ENCODE assay signal across 11 cellular contexts in the genomic region with DNA sequence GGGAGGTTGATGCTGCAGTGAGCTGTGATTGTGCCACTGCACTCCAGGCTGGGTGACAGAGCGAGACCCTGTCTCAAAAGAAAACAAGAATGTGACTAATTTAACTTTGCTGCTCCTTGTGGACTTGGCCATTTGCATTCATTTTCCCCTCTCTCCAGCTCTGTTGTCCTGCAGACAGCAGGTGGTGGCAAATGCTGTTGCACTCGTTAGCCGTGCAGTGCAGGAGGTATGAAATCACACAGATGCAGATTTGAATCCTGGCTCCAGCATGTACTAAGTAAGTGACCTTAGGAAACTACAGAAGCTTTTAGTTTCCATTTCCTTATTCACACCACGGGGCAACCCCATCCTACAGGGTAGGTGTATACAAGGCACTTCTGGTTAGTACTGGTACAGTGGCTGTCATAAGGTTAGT. TPM values are rescaled to one million over a fixed set of nuclear protein-coding genes. Genes with fewer than 3 reads are reported as not detected.
A peak's percentile ranks its signal among the peaks of the same experiment; 100 is the strongest.
DNase-seq lines count a peak whose midpoint lies in the region; ATAC-seq and TF ChIP-seq lines count a peak whose summit lies in the region.
"Had no signal": no experiment of that assay in that cellular context is flagged by ENCODE, and none has a peak within 500 bp of the region (broad histone marks: within the 10 kb centered on the region; RNA-seq: fewer than 3 reads in every experiment).

No MANE protein-coding gene starts in this region.

- H3K27me3 ChIP-seq in OCI-LY1 (ENCODE audit: insufficient read depth, low read length), result no peaks in the 10 kb centered on the region
- no peaks in the 10 kb centered on the region for H3K27me3 ChIP-seq in transverse colon
- H3K27me3 ChIP-seq in effector memory CD4-positive, alpha-beta T cell (replicated peaks; ENCODE audit: control insufficient read depth, insufficient read depth, low read length, poor library complexity, severe bottlenecking), result no peaks in the 10 kb centered on the region

- no peaks in the 10 kb centered on the region for H3K9me3 ChIP-seq in OCI-LY1 (ENCODE audit: low read length)
- H3K9me3 ChIP-seq in transverse colon, result no peaks in the 10 kb centered on the region
- H3K9me3 ChIP-seq in effector memory CD4-positive, alpha-beta T cell (ENCODE audit: control insufficient read depth, low read length), result no peaks in the 10 kb centered on the region
- H3K9me3 ChIP-seq: left ventricle myocardium inferior had no signal

- H3K27ac ChIP-seq in OCI-LY1 (ENCODE audit: low read depth, low read length, poor library complexity, severe bottlenecking) (peak overlapping the region; percentile 84), transverse colon (no peak overlapping the region)
- H3K27ac ChIP-seq in effector memory CD4-positive, alpha-beta T cell (ENCODE audit: insufficient read depth, low read length, poor library complexity, severe bottlenecking), result no peak overlapping the region
- H3K27ac ChIP-seq: left ventricle myocardium inferior, SK-N-MC had no signal

- 33% methylated on average over 4 of the region's 4 CpGs; no CpG with 5 or more reads in 1 of the 2 donors for WGBS in transverse colon (ENCODE audit: low coverage in 1 of 2), 2 donors

- H3K9me2 ChIP-seq in OCI-LY1 (ENCODE audit: low read depth, low read length), result no peaks in the 10 kb centered on the region

- TF ChIP-seq CTCF in OCI-LY1 (IDR thresholded peaks at IDR 0.05; ENCODE audit: low read length), result peak; percentile 14; the same call in 1 of the 2 replicates
- no peak for TF ChIP-seq CTCF in transverse colon (IDR thresholded peaks at IDR 0.05)

- peak overlapping the region; percentile 42; the same call in 1 of the 2 replicates for H3K9ac ChIP-seq in OCI-LY1 (ENCODE audit: low read length)

- no peak overlapping the region for H2AFZ ChIP-seq in OCI-LY1 (ENCODE audit: low read length)

- H3K36me3 ChIP-seq in OCI-LY1 (ENCODE audit: insufficient read depth, low read length) (no peaks in the 10 kb centered on the region), transverse colon (no peaks in the 10 kb centered on the region)
- H3K36me3 ChIP-seq in effector memory CD4-positive, alpha-beta T cell (ENCODE audit: control insufficient read depth, insufficient read depth, low read length), result no peaks in the 10 kb centered on the region
- H3K36me3 ChIP-seq: left ventricle myocardium inferior had no signal

- H4K20me1 ChIP-seq in OCI-LY1 (ENCODE audit: insufficient read depth, low read length), result no peaks in the 10 kb centered on the region

- peaks cover 55% of the 10 kb centered on the region for H3K4me1 ChIP-seq in OCI-LY1 (ENCODE audit: insufficient read depth, low read length, severe bottlenecking)
- peaks cover 0 to 17% (median 6%) of the 10 kb centered on the region in 4 donors for H3K4me1 ChIP-seq in transverse colon
- H3K4me1 ChIP-seq in effector memory CD4-positive, alpha-beta T cell (ENCODE audit: control insufficient read depth, insufficient read depth, low read length, poor library complexity, severe bottlenecking), result no peaks in the 10 kb centered on the region

- ATAC-seq in left cardiac atrium (no peak), HG02885 (IDR thresholded peaks at IDR 0.05; ENCODE audit: poor library complexity, unreplicated experiment) (peak; percentile 71)

- H3K4me3 ChIP-seq in OCI-LY1 (ENCODE audit: low read depth, low read length, poor library complexity, severe bottlenecking), result no peak overlapping the region
- no peak overlapping the region for H3K4me3 ChIP-seq in transverse colon
- H3K4me3 ChIP-seq in effector memory CD4-positive, alpha-beta T cell (ENCODE audit: insufficient read depth, low read depth, low read length, poor library complexity, severe bottlenecking), result no peak overlapping the region
- H3K4me3 ChIP-seq: left ventricle myocardium inferior, SK-N-MC had no signal

- TF ChIP-seq POLR2A in transverse colon (IDR thresholded peaks at IDR 0.05), result no peak

- in situ Hi-C loops in transverse colon (cut with MboI; ENCODE audit: low pct_ligation_motif_present in 1 of 4, low pct_unique_long_range_greater_than_20kb in 1 of 4, low sequenced_read_pairs in 3 of 4), result no loop called here

- H3F3A ChIP-seq in OCI-LY1 (ENCODE audit: insufficient read depth, low read length), result 0 out of 2 replicates have a peak, but pooled peaks cover 6% of the 10 kb centered on the region

- H3K4me2 ChIP-seq in OCI-LY1 (ENCODE audit: low read length), result peak overlapping the region; percentile 40; the same call in 1 of the 2 replicates

- DNase-seq in cardiac septum (ENCODE audit: low spot score) (peak; percentile 14), left cardiac atrium (no peak), transverse colon (peak; percentile 11), UCSD-AML1 (lab: John Stamatoyannopoulos, UW; ENCODE audit: unreplicated experiment) (no peak), T-helper 9 cell (no peak)
- no peak for DNase-seq in effector memory CD4-positive, alpha-beta T cell
- DNase-seq: activated effector memory CD4-positive, alpha-beta T cell treated with Interleukin-2 at 50 U/mL for 16 hours; left ventricle myocardium inferior had no signal

- no peak for TF ChIP-seq EP300 in transverse colon (IDR thresholded peaks at IDR 0.05; ENCODE audit: low read depth)

- intact Hi-C loops in cardiac septum (cut with DNase I), result no loop called here
- intact Hi-C loops in left cardiac atrium (cut with DNase I), result no loop called here
- intact Hi-C loops in transverse colon (cut with DNase I; ENCODE audit: low total_unique reads), result no loop called here

- H3K79me2 ChIP-seq in OCI-LY1 (ENCODE audit: insufficient read depth, low read length), result no peaks in the 10 kb centered on the region

RNA-seq across cellular contexts. Expression of a gene that starts 9.6 kb away (rescaled TPM):
- total RNA-seq in cardiac septum (2.1 TPM), left cardiac atrium (1 to 10 TPM; 1.1 to 2.0 TPM), transverse colon (10 to 100 TPM in 1 of 4 donors, 1 to 10 TPM in 3; 4.8 to 12.1 (median 5.0) TPM)

Comparison
In these comparisons a context has a peak if more than half of its experiments do, and no peak if none do; other contexts are left out.
1. DNase-seq: peak in cardiac septum (single experiment) and transverse colon (single experiment); none in left cardiac atrium (single experiment), effector memory CD4-positive, alpha-beta T cell (0 of 3), UCSD-AML1 (single experiment) and T-helper 9 cell (single experiment).